Comparison of ENCODE assay signal across 22 cellular contexts in genomic region chr11:35109827-35110226, GRCh38.
"Had no signal": no experiment of that assay in that cellular context is flagged by ENCODE, and none has a peak within 500 bp of the region (broad histone marks: within the 10 kb centered on the region; RNA-seq: fewer than 3 reads in every experiment).

No MANE protein-coding gene starts in this region.

- H3K36me3 ChIP-seq: esophagus squamous epithelium, heart right ventricle, left lung, prostate gland, sigmoid colon, stomach, thyroid gland, vagina had no signal

- H3K4me1 ChIP-seq: prostate gland had no signal

- H3K27ac ChIP-seq: prostate gland, sigmoid colon, thyroid gland, vagina had no signal

- H3K4me3 ChIP-seq: esophagus squamous epithelium, heart right ventricle, left lung, prostate gland, sigmoid colon, stomach, thyroid gland, vagina had no signal

- ATAC-seq: heart right ventricle; left cardiac atrium; left lung; naive thymus-derived CD8-positive, alpha-beta T cell; right cardiac atrium; stimulated activated effector memory CD8-positive, alpha-beta T cell treated with anti-CD3 and anti-CD28 coated beads, Interleukin-12 subunit alpha, Interleukin-12 subunit beta, amount 100 ng/mL, for 72 hours had no signal

- DNase-seq: effector memory CD4-positive, alpha-beta T cell; esophagus squamous epithelium; foreskin melanocyte; glutamatergic neuron; heart right ventricle; hippocampal formation; left cardiac atrium; left lung; naive thymus-derived CD8-positive, alpha-beta T cell; nephron progenitor cell; nucleus accumbens; right cardiac atrium; sigmoid colon; stimulated activated CD4-positive, alpha-beta T cell treated with anti-CD3 and anti-CD28 coated beads, Interleukin-2, amount 100 ng/mL, for 24 hours; stimulated activated CD4-positive, alpha-beta T cell treated with anti-CD3 and anti-CD28 coated beads, Interleukin-4, amount 100 ng/mL, for 24 hours; stimulated activated naive CD4-positive, alpha-beta T cell treated with Interleukin-2 at 50 U/mL for 16 hours; stomach; thyroid gland; trophoblast cell had no signal

- H3K9me3 ChIP-seq: esophagus squamous epithelium, heart right ventricle, left lung, prostate gland, sigmoid colon, stomach, thyroid gland, vagina had no signal

- H3K27me3 ChIP-seq: esophagus squamous epithelium, heart right ventricle, left lung, sigmoid colon, stomach, thyroid gland, vagina had no signal
